Comparison of ENCODE assay signal across 8 cellular contexts in the genomic region with DNA sequence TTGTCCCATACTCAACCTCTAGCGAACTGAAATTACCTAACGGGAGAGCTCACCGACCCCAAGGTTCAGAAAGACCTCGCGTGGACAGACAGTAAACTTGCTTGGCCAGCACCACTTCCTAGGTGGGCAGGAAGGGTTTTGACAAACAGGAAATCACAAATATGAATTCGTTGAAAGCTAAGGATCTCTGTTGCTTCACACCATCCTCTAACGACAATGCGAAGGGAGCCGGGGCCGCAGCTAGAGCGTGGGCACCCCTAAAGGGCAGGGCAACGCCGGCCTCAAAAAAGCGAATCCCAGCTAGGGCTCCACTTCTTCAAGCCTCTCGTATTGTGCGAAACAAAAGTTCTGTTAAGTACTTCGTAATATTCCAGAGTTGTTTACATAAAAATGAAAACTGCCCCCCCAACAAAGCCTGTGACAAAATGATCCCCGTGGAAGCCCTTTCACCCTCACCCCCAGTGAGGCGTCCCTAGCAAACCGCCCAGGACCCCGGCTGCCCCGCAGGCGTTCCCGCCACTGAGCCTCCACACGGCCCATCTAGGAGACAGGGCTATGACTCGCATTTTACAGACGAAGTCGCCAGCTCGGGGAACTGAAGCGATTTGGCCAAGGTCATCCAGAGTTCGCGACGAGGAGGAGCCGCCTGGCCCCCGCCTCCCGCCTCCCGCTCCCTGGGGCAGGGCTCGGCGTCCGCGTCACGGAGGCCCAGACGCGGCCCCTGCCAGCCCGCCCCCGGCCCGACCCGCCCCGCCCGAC. TPM values are rescaled to one million over a fixed set of nuclear protein-coding genes. Genes with fewer than 3 reads are reported as not detected.
DNase-seq lines count a peak whose midpoint lies in the region; ATAC-seq, FAIRE-seq and TF ChIP-seq lines count a peak whose summit lies in the region.

No MANE protein-coding gene starts in this region.

- CTCF ChIA-PET in activated naive CD4-positive, alpha-beta T cell treated with anti-CD3 and anti-CD28 coated beads, Interleukin-2, amount 10 ng/mL, durations not matched to agents 7 days and 5 days (lab: Charles Lee) = no interaction called here

- 0 to 1% methylated on average over 25 to 29 of the region's 50 CpGs for WGBS in testis, 2 donors

- H3K4me3 Mint-ChIP-seq in activated naive CD4-positive, alpha-beta T cell treated with anti-CD3 and anti-CD28 coated beads, Interleukin-2, amount 10 ng/mL, durations not matched to agents 7 days and 5 days = peak overlapping the region; percentile 83

- intact Hi-C loops in testis (cut with DNase I; ENCODE audit: low total_unique reads) = no loop called here

- H3K9me3 ChIP-seq in osteoblast (ENCODE audit: low read depth, low read length) (no peaks in the 10 kb centered on the region), testis (no peaks in the 10 kb centered on the region)

- H3K36me3 ChIP-seq in osteoblast (ENCODE audit: insufficient read depth, low read length) (peaks cover 14% of the 10 kb centered on the region), testis (ENCODE audit: low read depth, missing control alignments) (no peaks in the 10 kb centered on the region)

- H3K4me2 ChIP-seq in osteoblast (ENCODE audit: insufficient read depth, low read length) = peak overlapping the region; percentile 99

- TF ChIP-seq POLR2A in testis (IDR thresholded peaks at IDR 0.05) = no peak

- peaks cover 3% of the 10 kb centered on the region for H3K9me3 Mint-ChIP-seq in activated naive CD4-positive, alpha-beta T cell treated with anti-CD3 and anti-CD28 coated beads, Interleukin-2, amount 10 ng/mL, durations not matched to agents 7 days and 5 days

- H3K27me3 Mint-ChIP-seq in activated naive CD4-positive, alpha-beta T cell treated with anti-CD3 and anti-CD28 coated beads, Interleukin-2, amount 10 ng/mL, durations not matched to agents 7 days and 5 days = peaks cover 30% of the 10 kb centered on the region

- H3K79me2 ChIP-seq in osteoblast (ENCODE audit: insufficient read depth, low read length) = peaks cover 44% of the 10 kb centered on the region

- no peaks in the 10 kb centered on the region for H4K20me1 ChIP-seq in osteoblast (ENCODE audit: insufficient read depth, low read length)

- peak overlapping the region; percentile 74 for H2AFZ ChIP-seq in osteoblast (ENCODE audit: low read length)

- peaks cover 28% of the 10 kb centered on the region for H3K4me1 ChIP-seq in osteoblast (ENCODE audit: insufficient read depth, low read length)
- H3K4me1 ChIP-seq in testis = peaks cover 16% of the 10 kb centered on the region

- TF ChIP-seq CTCF in osteoblast (IDR thresholded peaks at IDR 0.05; ENCODE audit: extremely low read depth, low read depth, low read length) (no peak), testis (IDR thresholded peaks at IDR 0.05) (no peak)

- ATAC-seq in GM21423 (IDR thresholded peaks at IDR 0.05; ENCODE audit: unreplicated experiment) = peak; percentile 73

- H3K27ac ChIP-seq in osteoblast (ENCODE audit: low read depth, low read length) (peak overlapping the region; percentile 95), testis (peak overlapping the region; percentile 86 to 92)

- H3K4me1 Mint-ChIP-seq in activated naive CD4-positive, alpha-beta T cell treated with anti-CD3 and anti-CD28 coated beads, Interleukin-2, amount 10 ng/mL, durations not matched to agents 7 days and 5 days = peaks cover 46% of the 10 kb centered on the region

- DNase-seq in DMS 273 (lab: John Stamatoyannopoulos, UW; ENCODE audit: unreplicated experiment) (peak; percentile 88), HTR-8/SVneo (ENCODE audit: insufficient read length, low spot score) (peak; percentile 87), SK-N-DZ (ENCODE audit: low spot score) (peak; percentile 82), glomerular visceral epithelial cell (ENCODE audit: extremely low spot score) (peak; percentile 95), osteoblast (ENCODE audit: insufficient read length, low spot score, missing footprints) (peak; percentile 98), testis (peak; percentile 75)
- peak; percentile 87 for DNase-seq in activated naive CD4-positive, alpha-beta T cell treated with anti-CD3 and anti-CD28 coated beads, Interleukin-2, amount 10 ng/mL, durations not matched to agents 7 days and 5 days

- H3K27ac Mint-ChIP-seq in activated naive CD4-positive, alpha-beta T cell treated with anti-CD3 and anti-CD28 coated beads, Interleukin-2, amount 10 ng/mL, durations not matched to agents 7 days and 5 days = peak overlapping the region; percentile 95

- H3K4me3 ChIP-seq in osteoblast (ENCODE audit: insufficient read depth, low read length) (peak overlapping the region; percentile 92), testis (peak overlapping the region; percentile 78 to 82)

- peaks cover 39% of the 10 kb centered on the region for H3K36me3 Mint-ChIP-seq in activated naive CD4-positive, alpha-beta T cell treated with anti-CD3 and anti-CD28 coated beads, Interleukin-2, amount 10 ng/mL, durations not matched to agents 7 days and 5 days

- H3K27me3 ChIP-seq in osteoblast (ENCODE audit: insufficient read depth, low read length) (no peaks in the 10 kb centered on the region), testis (no peaks in the 10 kb centered on the region)

- FAIRE-seq in HTR-8/SVneo (lab: Jason Lieb, UNC) = peak; percentile 68

RNA-seq across cellular contexts. Expression of a gene that starts 0.5 kb away (rescaled TPM):
- polyA plus RNA-seq in SK-N-DZ (2014; cell fraction: cytosol; rRNA removed) = 37.9 and 46.5 TPM in 2 replicates
- 38.5 and 52.0 TPM in 2 replicates for polyA plus RNA-seq in SK-N-DZ (2014; cell fraction: nucleus; rRNA removed)
- total RNA-seq in osteoblast (46.9 and 50.3 TPM in 2 replicates), testis (100 to 1,000 TPM in 1 of 2 donors, 10 to 100 TPM in 1; 78.7 to 102 TPM)
- 108 TPM for polyA plus RNA-seq in testis (ENCODE audit: insufficient read depth, low read depth, low replicate concordance)

RNA-seq across cellular contexts. Expression of a gene that starts 5.0 kb away (rescaled TPM):
- 0.02 and 0.06 TPM in 2 replicates for polyA plus RNA-seq in SK-N-DZ (2014; cell fraction: cytosol; rRNA removed)
- 0.59 and 0.73 TPM in 2 replicates for polyA plus RNA-seq in SK-N-DZ (2014; cell fraction: nucleus; rRNA removed)
- total RNA-seq in osteoblast (1.1 and 1.2 TPM in 2 replicates), testis (10 to 100 TPM in 1 of 2 donors, 1 to 10 TPM in 1; 7.1 to 15.3 TPM)
- 15.0 TPM for polyA plus RNA-seq in testis (ENCODE audit: insufficient read depth, low read depth, low replicate concordance)

Comparison
In these comparisons a context has a peak if more than half of its experiments do, and no peak if none do; other contexts are left out.
1. Peak in every context shown above with its lines: DNase-seq, ATAC-seq, H3K4me3 ChIP-seq and H3K27ac ChIP-seq.